ENCODE assay signal across 1 cellular context in genomic region chr4:173182403-173182802, GRCh38.
TF ChIP-seq lines count a peak whose summit lies in the region.

No MANE protein-coding gene starts in this region.

TF ChIP-seq in GM23338, 12 proteins besides CTCF, POLR2A, EP300 and RAD21 (continued from another document):
- no peak for TF ChIP-seq ZNF462 (CRISPR knock-in tag; IDR thresholded peaks at IDR 0.05)
- no peak for TF ChIP-seq ZNF114 (CRISPR knock-in tag; IDR thresholded peaks at IDR 0.05)
